ENCODE assay signal across 6 cellular contexts in genomic region chr3:119563334-119563733, GRCh38. TPM values are rescaled to one million over a fixed set of nuclear protein-coding genes. Genes with fewer than 3 reads are reported as not detected.
"Had no signal": no experiment of that assay in that cellular context is flagged by ENCODE, and none has a peak within 500 bp of the region (broad histone marks: within the 10 kb centered on the region; RNA-seq: fewer than 3 reads in every experiment).

No MANE protein-coding gene starts in this region.

RNA-seq across cellular contexts. Expression of gene CD80, which starts 3.9 kb away (rescaled TPM):
- total RNA-seq: chondrocyte, foreskin keratinocyte had no signal

RNA-seq across cellular contexts. Expression of gene PLA1A, which starts 34.4 kb away (rescaled TPM):
- total RNA-seq: activated CD4-positive, alpha-beta T cell treated with anti-CD3 and anti-CD28 coated beads, Interleukin-2, amount 10 ng/mL, durations not matched to agents 7 days and 5 days; activated CD8-positive, alpha-beta T cell treated with anti-CD3 and anti-CD28 coated beads, Interleukin-2, amount 10 ng/mL, durations not matched to agents 7 days and 5 days; activated naive CD8-positive, alpha-beta T cell treated with anti-CD3 and anti-CD28 coated beads for 36 hours; activated T-helper 2 cell treated with anti-CD3 and anti-CD28 coated beads, Interferon-gamma antibody, Interleukin-2, Interleukin-4, amounts not matched to agents 10 μg/mL and 5 μg/mL and 100 μg/mL, durations not matched to agents 14 hours and 24 hours and 36 hours; foreskin keratinocyte had no signal
